In genomic region chr9:124197177-124198095, GRCh38 we compare ENCODE assay signal across 1 cellular context.
TF ChIP-seq lines count a peak whose summit lies in the region.

No MANE protein-coding gene starts in this region.

TF ChIP-seq in K562, 482 proteins besides CTCF, POLR2A, EP300 and RAD21 (continued from another document):
- TF ChIP-seq, protein P1, sequence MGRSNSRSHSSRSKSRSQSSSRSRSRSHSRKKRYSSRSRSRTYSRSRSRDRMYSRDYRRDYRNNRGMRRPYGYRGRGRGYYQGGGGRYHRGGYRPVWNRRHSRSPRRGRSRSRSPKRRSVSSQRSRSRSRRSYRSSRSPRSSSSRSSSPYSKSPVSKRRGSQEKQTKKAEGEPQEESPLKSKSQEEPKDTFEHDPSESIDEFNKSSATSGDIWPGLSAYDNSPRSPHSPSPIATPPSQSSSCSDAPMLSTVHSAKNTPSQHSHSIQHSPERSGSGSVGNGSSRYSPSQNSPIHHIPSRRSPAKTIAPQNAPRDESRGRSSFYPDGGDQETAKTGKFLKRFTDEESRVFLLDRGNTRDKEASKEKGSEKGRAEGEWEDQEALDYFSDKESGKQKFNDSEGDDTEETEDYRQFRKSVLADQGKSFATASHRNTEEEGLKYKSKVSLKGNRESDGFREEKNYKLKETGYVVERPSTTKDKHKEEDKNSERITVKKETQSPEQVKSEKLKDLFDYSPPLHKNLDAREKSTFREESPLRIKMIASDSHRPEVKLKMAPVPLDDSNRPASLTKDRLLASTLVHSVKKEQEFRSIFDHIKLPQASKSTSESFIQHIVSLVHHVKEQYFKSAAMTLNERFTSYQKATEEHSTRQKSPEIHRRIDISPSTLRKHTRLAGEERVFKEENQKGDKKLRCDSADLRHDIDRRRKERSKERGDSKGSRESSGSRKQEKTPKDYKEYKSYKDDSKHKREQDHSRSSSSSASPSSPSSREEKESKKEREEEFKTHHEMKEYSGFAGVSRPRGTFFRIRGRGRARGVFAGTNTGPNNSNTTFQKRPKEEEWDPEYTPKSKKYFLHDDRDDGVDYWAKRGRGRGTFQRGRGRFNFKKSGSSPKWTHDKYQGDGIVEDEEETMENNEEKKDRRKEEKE (IDR thresholded peaks at IDR 0.05; ENCODE audit: borderline replicate concordance in 1 of 2, control insufficient read depth in 1 of 2, low read depth in 2 of 2, low read length in 1 of 2): no peak
- TF ChIP-seq WHSC1 (IDR thresholded peaks at IDR 0.05; ENCODE audit: low read length) (no peak), THRAP3 (IDR thresholded peaks at IDR 0.05; ENCODE audit: borderline replicate concordance) (no peak)
